12 cellular contexts compared by ENCODE assay signal in the genomic region with DNA sequence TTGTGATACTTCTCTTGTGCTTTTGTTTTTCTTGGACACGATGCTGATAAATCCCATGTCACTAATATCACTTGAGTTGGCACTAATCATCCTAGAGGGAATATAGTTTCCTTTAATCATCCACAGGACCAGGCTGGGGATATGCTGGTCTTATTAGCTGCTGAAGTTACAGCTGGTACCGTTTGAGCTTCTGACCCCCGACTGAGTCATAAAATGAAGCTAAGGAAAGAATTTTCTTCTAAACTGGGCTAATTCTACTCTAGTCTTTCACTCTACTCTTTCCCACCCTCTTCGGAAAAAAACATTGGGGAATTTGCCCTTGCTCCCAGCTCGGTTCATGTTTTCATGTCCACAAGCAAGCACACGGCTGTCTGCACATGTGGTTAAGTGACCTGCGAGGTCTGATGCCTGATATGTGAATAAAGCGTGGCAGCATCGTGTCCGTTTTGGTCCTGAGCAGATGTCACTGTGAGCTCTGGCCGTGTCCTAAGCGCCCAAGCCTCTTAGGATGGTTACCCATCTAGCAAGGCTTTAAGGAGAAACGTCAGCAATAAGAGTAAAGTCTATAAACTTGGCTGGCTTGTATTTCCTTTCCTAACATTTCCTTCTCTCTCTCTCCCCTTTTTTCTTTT.
DNase-seq lines count a peak whose midpoint lies in the region; ATAC-seq and TF ChIP-seq lines count a peak whose summit lies in the region.
"Had no signal": no experiment of that assay in that cellular context is flagged by ENCODE, and none has a peak within 500 bp of the region (broad histone marks: within the 10 kb centered on the region; RNA-seq: fewer than 3 reads in every experiment).

No MANE protein-coding gene starts in this region.

- no peak for TF ChIP-seq CTCF in ascending aorta (IDR thresholded peaks at IDR 0.05)
- no peak for TF ChIP-seq CTCF in CD4-positive, alpha-beta T cell (IDR thresholded peaks at IDR 0.05)

- no peaks in the 10 kb centered on the region for H3K9me2 ChIP-seq in GM23248 (ENCODE audit: insufficient read depth)

- H3K4me3 ChIP-seq in GM23248 (no peak overlapping the region), ascending aorta (no peak overlapping the region), stomach smooth muscle (ENCODE audit: low read length in 2 of 2) (no peak overlapping the region)
- H3K4me3 ChIP-seq: left lung had no signal

- no peak overlapping the region for H2AFZ ChIP-seq in GM23248

- no peaks in the 10 kb centered on the region for H4K20me1 ChIP-seq in GM23248 (ENCODE audit: insufficient read depth)

- no peaks in the 10 kb centered on the region for H3K27me3 ChIP-seq in GM23248 (replicated peaks; ENCODE audit: insufficient read depth)
- H3K27me3 ChIP-seq in ascending aorta = no peaks in the 10 kb centered on the region
- no peaks in the 10 kb centered on the region for H3K27me3 ChIP-seq in stomach smooth muscle (ENCODE audit: control insufficient read depth in 1 of 2, insufficient read depth in 2 of 2, low read length in 2 of 2)
- no peaks in the 10 kb centered on the region for H3K27me3 ChIP-seq in CD4-positive, alpha-beta T cell (ENCODE audit: control insufficient read depth, insufficient read depth, low read length)
- H3K27me3 ChIP-seq: left lung had no signal

- peaks cover 64% of the 10 kb centered on the region for H3K36me3 Mint-ChIP-seq in CD4-positive, alpha-beta T cell (ENCODE audit: low read depth)

- no peaks in the 10 kb centered on the region for H3K4me1 Mint-ChIP-seq in CD4-positive, alpha-beta T cell (ENCODE audit: low read depth)

- POLR2A ChIA-PET in CD4-positive, alpha-beta T cell (lab: Charles Lee) = interaction anchor here (0.7 to 1.0 kb wide), 2 partner anchors 105 to 470 kb away, joined by 3 read pairs; no protein-coding TSS in a partner anchor

- no peaks in the 10 kb centered on the region for H3K79me2 ChIP-seq in GM23248 (ENCODE audit: insufficient read depth)

- H3K9me3 ChIP-seq in GM23248 (ENCODE audit: low read depth) (no peaks in the 10 kb centered on the region), ascending aorta (no peaks in the 10 kb centered on the region), stomach smooth muscle (ENCODE audit: control insufficient read depth in 2 of 2, low read length in 2 of 2) (no peaks in the 10 kb centered on the region)
- no peaks in the 10 kb centered on the region for H3K9me3 ChIP-seq in CD4-positive, alpha-beta T cell (ENCODE audit: control insufficient read depth, low read length)
- H3K9me3 ChIP-seq: left lung had no signal

- DNase-seq in GM23248 (peak; percentile 82), ascending aorta (ENCODE audit: low spot score in 2 of 2) (no peak), iris pigment epithelial cell (ENCODE audit: low read depth) (peak; percentile 79), GM19240 (ENCODE audit: insufficient read length, low spot score) (no peak), T-helper 2 cell (no peak), dermis blood vessel endothelial cell (no peak)
- no peak for DNase-seq in CD4-positive, alpha-beta T cell
- DNase-seq: left lung, NCI-H446 had no signal

- H3K36me3 ChIP-seq in GM23248 (ENCODE audit: low read depth) = no peaks in the 10 kb centered on the region
- peaks cover 26 to 28% of the 10 kb centered on the region in 2 donors for H3K36me3 ChIP-seq in ascending aorta
- peaks cover 0 to 9% of the 10 kb centered on the region in 2 donors for H3K36me3 ChIP-seq in stomach smooth muscle (ENCODE audit: control insufficient read depth in 2 of 2, insufficient read depth in 2 of 2, low read length in 2 of 2)

- H3K9ac ChIP-seq in GM23248 (peak overlapping the region; percentile 37), stomach smooth muscle (ENCODE audit: low read length in 2 of 2) (no peak overlapping the region)

- in situ Hi-C loops in GM23248 (cut with MboI) = no loop called here

- CTCF ChIA-PET in CD4-positive, alpha-beta T cell (lab: Charles Lee) = interaction anchor here (0.8 to 2.4 kb wide), 2 partner anchors 264 to 341 kb away, joined by 3 to 7 read pairs; no protein-coding TSS in a partner anchor

- 50 to 57% methylated on average over 13 of the region's 13 CpGs for WGBS in GM23248 (ENCODE audit: low coverage in 1 of 2, low lambda C conversion rate in 2 of 2, missing lambda C conversion rate in 2 of 2), 2 experiments

- H3K9me3 Mint-ChIP-seq in CD4-positive, alpha-beta T cell = no peaks in the 10 kb centered on the region
- H3K9me3 Mint-ChIP-seq: activated T-helper 1 cell treated with anti-CD3 and anti-CD28 coated beads, Interleukin-12 subunit alpha, Interleukin-12 subunit beta, Interleukin-2, Interleukin-4 antibody, amounts not matched to agents 30 ng/mL and 10 ng/mL and 1 ng/mL, durations not matched to agents 14 hours and 24 hours and 36 hours had no signal

- peak overlapping the region; percentile 35 for H3K27ac ChIP-seq in GM23248
- peak overlapping the region; percentile 35 to 60 for H3K27ac ChIP-seq in ascending aorta
- peak overlapping the region; percentile 33 for H3K27ac ChIP-seq in stomach smooth muscle (ENCODE audit: low read length)
- no peak overlapping the region for H3K27ac ChIP-seq in CD4-positive, alpha-beta T cell (ENCODE audit: low read depth, low read length)
- H3K27ac ChIP-seq: left lung, RWPE1 had no signal

- no peak overlapping the region for H3K27ac Mint-ChIP-seq in CD4-positive, alpha-beta T cell

- peaks cover 22% of the 10 kb centered on the region for H3F3A ChIP-seq in GM23248 (ENCODE audit: insufficient read depth)

- peak overlapping the region; percentile 60 for H3K4me2 ChIP-seq in GM23248 (ENCODE audit: unreplicated experiment)

- ATAC-seq in CD4-positive, alpha-beta T cell (ENCODE audit: poor library complexity) = no peak
- ATAC-seq: left lung had no signal

- no peak overlapping the region for H3K4me3 Mint-ChIP-seq in CD4-positive, alpha-beta T cell
- H3K4me3 Mint-ChIP-seq: activated T-helper 1 cell treated with anti-CD3 and anti-CD28 coated beads, Interleukin-12 subunit alpha, Interleukin-12 subunit beta, Interleukin-2, Interleukin-4 antibody, amounts not matched to agents 30 ng/mL and 10 ng/mL and 1 ng/mL, durations not matched to agents 14 hours and 24 hours and 36 hours had no signal

- H3K4me1 ChIP-seq in GM23248 (ENCODE audit: insufficient read depth) (peaks cover 43% of the 10 kb centered on the region), ascending aorta (peaks cover 0 to 19% of the 10 kb centered on the region in 2 donors), stomach smooth muscle (ENCODE audit: control insufficient read depth, insufficient read depth, low read length) (peaks cover 22% of the 10 kb centered on the region)

- intact Hi-C loops in ascending aorta (cut with DNase I) = no loop called here
- intact Hi-C loops in CD4-positive, alpha-beta T cell (cut with DNase I, micrococcal nuclease) = loop anchor here in 1 of 2 experiments (10.0 kb wide), 1 partner anchor 108 kb away; no protein-coding TSS in a partner anchor

- no peaks in the 10 kb centered on the region for H3K27me3 Mint-ChIP-seq in CD4-positive, alpha-beta T cell

Comparison
In these comparisons a context has a peak if more than half of its experiments do, and no peak if none do; other contexts are left out.
1. DNase-seq: peak in GM23248 (single experiment) and iris pigment epithelial cell (single experiment); none in ascending aorta (0 of 2), GM19240 (single experiment), T-helper 2 cell (0 of 5), dermis blood vessel endothelial cell (single experiment) and CD4-positive, alpha-beta T cell (0 of 10).